Comparison of ENCODE assay signal across 9 cellular contexts in the genomic region with DNA sequence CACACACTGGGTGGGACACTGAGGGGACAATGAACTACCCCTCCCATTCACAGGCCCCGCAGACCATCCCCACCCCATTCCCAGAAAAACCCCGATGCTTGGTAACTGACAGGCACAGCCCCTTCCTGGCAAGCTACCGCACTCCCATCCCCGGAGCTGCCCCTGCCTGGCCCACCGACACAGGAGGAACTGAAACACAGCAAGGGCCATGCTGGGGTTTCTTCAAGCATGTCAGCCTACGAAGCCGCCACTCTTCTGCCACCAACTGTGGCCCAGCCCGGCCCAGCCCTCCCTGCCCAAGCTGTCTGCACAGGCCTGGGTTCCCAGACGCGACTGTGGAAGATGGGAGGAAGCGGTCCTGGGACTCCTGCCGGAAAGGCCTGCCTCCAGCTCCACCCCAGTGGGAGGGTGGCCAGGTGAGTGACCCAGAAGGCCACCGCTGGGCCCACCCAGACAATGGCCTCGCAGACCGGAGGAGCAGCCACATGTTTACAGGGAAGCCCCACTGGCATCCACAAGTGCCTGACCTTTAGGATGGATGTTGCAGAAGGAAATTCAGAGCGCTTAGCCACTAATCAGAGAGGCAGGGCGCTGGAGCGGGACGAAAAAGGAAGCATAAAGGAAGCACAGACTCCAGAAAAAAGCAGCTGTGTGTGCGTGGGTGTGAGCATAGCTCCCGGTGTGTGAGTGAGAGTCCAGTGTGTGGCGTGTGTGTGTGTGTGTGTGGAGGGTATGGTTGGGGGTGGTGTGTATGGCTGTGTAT. TPM values are rescaled to one million over a fixed set of nuclear protein-coding genes. Genes with fewer than 3 reads are reported as not detected.
DNase-seq lines count a peak whose midpoint lies in the region; ATAC-seq lines count a peak whose summit lies in the region.
"Had no signal": no experiment of that assay in that cellular context is flagged by ENCODE, and none has a peak within 500 bp of the region (broad histone marks: within the 10 kb centered on the region; RNA-seq: fewer than 3 reads in every experiment).

No MANE protein-coding gene starts in this region.

- peak overlapping the region; percentile 99 for H3K27ac Mint-ChIP-seq in activated naive CD8-positive, alpha-beta T cell treated with anti-CD3 and anti-CD28 coated beads, Interleukin-2, amount 10 ng/mL, durations not matched to agents 7 days and 5 days

- no peaks in the 10 kb centered on the region for H3K27me3 Mint-ChIP-seq in activated naive CD8-positive, alpha-beta T cell treated with anti-CD3 and anti-CD28 coated beads, Interleukin-2, amount 10 ng/mL, durations not matched to agents 7 days and 5 days

- peaks cover 66% of the 10 kb centered on the region for H3K4me1 Mint-ChIP-seq in activated naive CD8-positive, alpha-beta T cell treated with anti-CD3 and anti-CD28 coated beads, Interleukin-2, amount 10 ng/mL, durations not matched to agents 7 days and 5 days

- peaks cover 9% of the 10 kb centered on the region for H3K4me1 ChIP-seq in mesodermal cell (ENCODE audit: control insufficient read depth, insufficient read depth, low read length, poor library complexity, severe bottlenecking)

- H3K9me3 ChIP-seq in mesodermal cell (ENCODE audit: control insufficient read depth, low read length) (no peaks in the 10 kb centered on the region), MG63 (no peaks in the 10 kb centered on the region)

- DNase-seq in activated naive CD8-positive, alpha-beta T cell treated with anti-CD3 and anti-CD28 coated beads, Interleukin-2, amount 10 ng/mL, durations not matched to agents 7 days and 5 days, result peak; percentile 40
- DNase-seq in NCI-H226 (no peak), SKM-1 treated with dmso at 0.1 percent for 144 hours (lab: John Stamatoyannopoulos, UW; ENCODE audit: unreplicated experiment) (no peak), MG63 (no peak), A172 (ENCODE audit: low spot score) (no peak)

- no peaks in the 10 kb centered on the region for H3K27me3 ChIP-seq in MG63

- peaks cover 32% of the 10 kb centered on the region for H3K36me3 Mint-ChIP-seq in activated naive CD8-positive, alpha-beta T cell treated with anti-CD3 and anti-CD28 coated beads, Interleukin-2, amount 10 ng/mL, durations not matched to agents 7 days and 5 days

- WGBS in mesodermal cell (ENCODE audit: insufficient coverage in 2 of 2), 2 experiments, result 91 to 94% methylated on average over 15 to 20 of the region's 22 CpGs

- H3K9me3 Mint-ChIP-seq in activated naive CD8-positive, alpha-beta T cell treated with anti-CD3 and anti-CD28 coated beads, Interleukin-2, amount 10 ng/mL, durations not matched to agents 7 days and 5 days, result no peaks in the 10 kb centered on the region

- ATAC-seq in GM19035 (IDR thresholded peaks at IDR 0.05; ENCODE audit: unreplicated experiment), result peak; percentile 34
- ATAC-seq in HG03521 (IDR thresholded peaks at IDR 0.05; ENCODE audit: unreplicated experiment), result peak; percentile 36
- ATAC-seq in activated naive CD8-positive, alpha-beta T cell treated with anti-CD3 and anti-CD28 coated beads, Interleukin-2, amount 10 ng/mL, durations not matched to agents 7 days and 5 days (ENCODE audit: low read depth), result no peak

- H3K4me3 ChIP-seq in mesodermal cell (ENCODE audit: extremely low read depth, insufficient read depth, low read length, poor library complexity, severe bottlenecking) (no peak overlapping the region), MG63 (no peak overlapping the region)

- POLR2A ChIA-PET in activated naive CD8-positive, alpha-beta T cell treated with anti-CD3 and anti-CD28 coated beads, Interleukin-2, amount 10 ng/mL, durations not matched to agents 7 days and 5 days (lab: Charles Lee), result interaction anchor here (0.5 to 2.7 kb wide), 16 partner anchors 9 to 799 kb away, joined by 3 to 10 read pairs (median 4); partner anchors contain the start of genes CDS2 and PCNA

- H3K36me3 ChIP-seq in mesodermal cell (ENCODE audit: control insufficient read depth, insufficient read depth, low read length), result peaks cover 2% of the 10 kb centered on the region
- H3K36me3 ChIP-seq in MG63, result no peaks in the 10 kb centered on the region

- H3K4me3 Mint-ChIP-seq in activated naive CD8-positive, alpha-beta T cell treated with anti-CD3 and anti-CD28 coated beads, Interleukin-2, amount 10 ng/mL, durations not matched to agents 7 days and 5 days, result peak overlapping the region; percentile 95

- H3K27ac ChIP-seq in mesodermal cell (ENCODE audit: low read depth, low read length, severe bottlenecking), result peak overlapping the region; percentile 64
- H3K27ac ChIP-seq: KMS-11 had no signal

RNA-seq across cellular contexts. Expression of gene RASSF2, which starts 10.2 kb away (rescaled TPM):
- total RNA-seq in activated naive CD8-positive, alpha-beta T cell treated with anti-CD3 and anti-CD28 coated beads, Interleukin-2, amount 10 ng/mL, durations not matched to agents 7 days and 5 days, result 10 to 100 TPM; 45.8 to 46.5 TPM
- 12.1 TPM for polyA plus RNA-seq in mesodermal cell (2013, experiment 1 of 2)
- 7.8 TPM for polyA plus RNA-seq in mesodermal cell (2013, experiment 2 of 2)
- total RNA-seq in MG63 (2014; rRNA removed; shearing (Covaris generic); ENCODE audit: low replicate concordance), result 6.2 and 6.3 TPM in 2 replicates
- total RNA-seq in A172 (2014; rRNA removed; shearing (Covaris generic)), result 17.0 and 17.5 TPM in 2 replicates
